Comparison of ENCODE assay signal across 8 cellular contexts in the genomic region with DNA sequence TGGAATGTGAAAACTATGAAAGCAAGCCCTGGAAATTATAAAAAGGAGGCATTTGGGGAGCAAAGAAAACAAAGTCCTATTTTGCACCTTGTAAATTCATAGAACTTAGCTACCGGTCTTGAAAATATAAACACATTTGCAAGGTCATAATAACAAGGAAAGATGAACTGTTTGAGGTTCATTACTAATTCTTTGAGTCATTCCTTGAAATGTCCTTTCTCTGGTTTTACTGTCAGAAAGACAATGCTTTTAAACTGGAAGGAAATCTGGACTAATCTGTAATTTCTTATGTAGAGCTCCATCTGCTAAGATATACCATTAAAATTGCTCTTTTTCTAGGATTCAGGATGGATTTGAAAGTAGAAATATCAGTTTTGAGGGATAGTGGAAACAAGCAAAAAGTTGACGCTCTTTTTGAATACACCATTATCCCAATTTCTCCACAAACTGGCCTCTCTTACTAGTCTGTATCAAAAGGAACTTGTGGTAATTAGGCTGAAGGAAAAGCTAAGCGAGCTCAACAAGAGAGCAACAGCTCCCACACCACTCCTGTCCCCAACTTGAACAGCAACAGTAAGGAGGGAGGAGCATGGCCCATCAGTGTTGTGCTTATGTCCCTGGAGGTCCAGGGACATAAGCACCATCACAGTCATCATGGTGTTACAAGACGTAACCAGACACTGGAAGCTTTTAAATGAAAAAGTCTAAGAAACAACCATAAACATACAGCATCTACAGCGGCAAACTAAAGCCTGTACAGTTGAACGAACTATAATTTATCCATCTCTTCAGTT. TPM values are rescaled to one million over a fixed set of nuclear protein-coding genes. Genes with fewer than 3 reads are reported as not detected.
A peak's percentile ranks its signal among the peaks of the same experiment; 100 is the strongest.
DNase-seq lines count a peak whose midpoint lies in the region; ATAC-seq and TF ChIP-seq lines count a peak whose summit lies in the region.

No MANE protein-coding gene starts in this region.

- peaks cover 7 to 22% of the 10 kb centered on the region in 2 donors for H3K4me1 ChIP-seq in thyroid gland

- H3K27ac ChIP-seq in thyroid gland = no peak overlapping the region

- peak overlapping the region; percentile 93 for H3K4me3 ChIP-seq in GM06990 (replicated peaks; ENCODE audit: low read depth, low read length)
- peak overlapping the region; percentile 49 to 94 (median 85) for H3K4me3 ChIP-seq in thyroid gland (replicated peaks in 1 of 3)

- intact Hi-C loops in thyroid gland (cut with DNase I) = no loop called here

- no peak for TF ChIP-seq POLR2A in thyroid gland (IDR thresholded peaks at IDR 0.05)

- DNase-seq in A172 (ENCODE audit: low spot score) = peak; percentile 27
- DNase-seq in GM06990 (ENCODE audit: extremely low read depth, insufficient read length) = no peak
- peak; percentile 23 for DNase-seq in NCI-H2171 treated with DMSO at 0.1 percent for 48 hours (lab: John Stamatoyannopoulos, UW)
- peak; percentile 37 for DNase-seq in astrocyte of the hippocampus (ENCODE audit: low read depth, low spot score)
- no peak for DNase-seq in left lobe of liver (ENCODE audit: low spot score)
- DNase-seq in thyroid gland = no peak
- DNase-seq in NCI-H187 (lab: John Stamatoyannopoulos, UW) = no peak
- no peak for DNase-seq in cerebellum (ENCODE audit: low spot score)

- no peaks in the 10 kb centered on the region for H3K27me3 ChIP-seq in GM06990 (replicated peaks; ENCODE audit: control insufficient read depth, insufficient read depth, low read length)
- H3K27me3 ChIP-seq in thyroid gland = no peaks in the 10 kb centered on the region

- peak; percentile 35 for ATAC-seq in left lobe of liver

- TF ChIP-seq CTCF in GM06990 (IDR thresholded peaks at IDR 0.05; ENCODE audit: insufficient read depth, low read length, poor library complexity, severe bottlenecking) = no peak
- TF ChIP-seq CTCF in thyroid gland (IDR thresholded peaks at IDR 0.05) = no peak

- H3K9me3 ChIP-seq in thyroid gland = no peaks in the 10 kb centered on the region

- H3K36me3 ChIP-seq in GM06990 (ENCODE audit: control insufficient read depth, insufficient read depth, low read length) = no peaks in the 10 kb centered on the region; the same call in 1 of the 2 replicates
- no peaks in the 10 kb centered on the region for H3K36me3 ChIP-seq in thyroid gland

- WGBS in thyroid gland, 2 donors = 29 to 36% methylated on average over 6 of the region's 6 CpGs

RNA-seq across cellular contexts. Expression of a gene that starts 1.2 kb away (rescaled TPM):
- 63.0 and 72.1 TPM in 2 replicates for total RNA-seq in A172 (2014; rRNA removed; shearing (Covaris generic))
- total RNA-seq in left lobe of liver = 43.6 TPM
- 10 to 100 TPM; 17.9 to 23.5 (median 19.7) TPM for total RNA-seq in thyroid gland
- 17.8 TPM for total RNA-seq in cerebellum

RNA-seq across cellular contexts. Expression of a gene that starts 44.8 kb away (rescaled TPM):
- total RNA-seq in A172 (2014; rRNA removed; shearing (Covaris generic)) = 44.8 and 51.1 TPM in 2 replicates
- total RNA-seq in left lobe of liver (9.4 TPM), thyroid gland (10 to 100 TPM; 26.1 to 30.6 (median 27.4) TPM), cerebellum (24.5 TPM)

Comparison
In these comparisons a context has a peak if more than half of its experiments do, and no peak if none do; other contexts are left out.
1. DNase-seq: peak in A172 (single experiment), NCI-H2171 treated with DMSO at 0.1 percent for 48 hours (single experiment) and astrocyte of the hippocampus (single experiment); none in GM06990 (single experiment), left lobe of liver (single experiment), thyroid gland (0 of 2), NCI-H187 (0 of 2) and cerebellum (single experiment).